9 cellular contexts compared by ENCODE assay signal in genomic region chr2:108612514-108613183, GRCh38.
DNase-seq lines count a peak whose midpoint lies in the region; ATAC-seq and TF ChIP-seq lines count a peak whose summit lies in the region.
"Had no signal": no experiment of that assay in that cellular context is flagged by ENCODE, and none has a peak within 500 bp of the region (broad histone marks: within the 10 kb centered on the region; RNA-seq: fewer than 3 reads in every experiment).

No MANE protein-coding gene starts in this region.

- peak overlapping the region; percentile 73 for H3K9ac ChIP-seq in KMS-11

- TF ChIP-seq CTCF in KMS-11 (conservative IDR thresholded peaks at IDR 0.05; ENCODE audit: low read depth, low read length): no peak

- H3K27me3 ChIP-seq in CD4-positive, CD25-positive, alpha-beta regulatory T cell (ENCODE audit: control insufficient read depth, insufficient read depth, low read length): no peaks in the 10 kb centered on the region
- no peaks in the 10 kb centered on the region for H3K27me3 ChIP-seq in KMS-11 (ENCODE audit: insufficient read depth, low read depth)

- H3K27me3 Mint-ChIP-seq in CD4-positive, CD25-positive, alpha-beta regulatory T cell: no peaks in the 10 kb centered on the region
- H3K27me3 Mint-ChIP-seq in activated naive CD8-positive, alpha-beta T cell treated with anti-CD3 and anti-CD28 coated beads for 36 hours: no peaks in the 10 kb centered on the region
- H3K27me3 Mint-ChIP-seq: brain had no signal

- H2AFZ ChIP-seq in KMS-11 (ENCODE audit: low read depth): 0 out of 2 replicates have a peak overlapping the region, but pooled peaks have one; percentile 6

- peak overlapping the region; percentile 91 to 95 (median 93) for H3K27ac Mint-ChIP-seq in CD4-positive, CD25-positive, alpha-beta regulatory T cell
- peak overlapping the region; percentile 22 for H3K27ac Mint-ChIP-seq in activated naive CD8-positive, alpha-beta T cell treated with anti-CD3 and anti-CD28 coated beads for 36 hours

- peaks cover 31 to 87% (median 72%) of the 10 kb centered on the region in 4 donors for H3K4me1 Mint-ChIP-seq in CD4-positive, CD25-positive, alpha-beta regulatory T cell
- H3K4me1 Mint-ChIP-seq in activated naive CD8-positive, alpha-beta T cell treated with anti-CD3 and anti-CD28 coated beads for 36 hours: peaks cover 39% of the 10 kb centered on the region

- peak overlapping the region; percentile 70 for H3K27ac ChIP-seq in CD4-positive, CD25-positive, alpha-beta regulatory T cell (ENCODE audit: insufficient read depth, low read length, poor library complexity, severe bottlenecking)
- H3K27ac ChIP-seq in KMS-11: peak overlapping the region; percentile 98

- peaks cover 90% of the 10 kb centered on the region for H3K4me1 ChIP-seq in CD4-positive, CD25-positive, alpha-beta regulatory T cell (ENCODE audit: control insufficient read depth, insufficient read depth, low read length, poor library complexity, severe bottlenecking)
- peaks cover 66% of the 10 kb centered on the region for H3K4me1 ChIP-seq in KMS-11 (ENCODE audit: low read depth, poor library complexity, severe bottlenecking)

- no peaks in the 10 kb centered on the region for H3K36me3 ChIP-seq in CD4-positive, CD25-positive, alpha-beta regulatory T cell (ENCODE audit: control insufficient read depth, insufficient read depth, low read length)
- H3K36me3 ChIP-seq in KMS-11 (ENCODE audit: insufficient read depth): no peaks in the 10 kb centered on the region

- H3K4me3 Mint-ChIP-seq in CD4-positive, CD25-positive, alpha-beta regulatory T cell: peak overlapping the region; percentile 34 to 91 (median 78)
- no peak overlapping the region for H3K4me3 Mint-ChIP-seq in activated naive CD8-positive, alpha-beta T cell treated with anti-CD3 and anti-CD28 coated beads for 36 hours
- H3K4me3 Mint-ChIP-seq: brain had no signal

- DNase-seq in CD4-positive, CD25-positive, alpha-beta regulatory T cell: peak; percentile 21 to 59 (median 39)
- DNase-seq in activated naive CD8-positive, alpha-beta T cell treated with anti-CD3 and anti-CD28 coated beads for 36 hours: peak; percentile 8
- peak; percentile 24 to 28 for DNase-seq in stimulated activated CD4-positive, alpha-beta T cell treated with anti-CD3 and anti-CD28 coated beads, Interleukin-15, amount 100 ng/mL, for 1 hour (ENCODE audit: low read depth in 1 of 2, low spot score in 1 of 2)
- no peak for DNase-seq in AG08396 (ENCODE audit: low spot score)
- no peak for DNase-seq in NCI-H1694 treated with DMSO at 0.1 percent for 48 hours (lab: John Stamatoyannopoulos, UW)
- DNase-seq in NCI-H748 treated with DMSO at 0.1 percent for 48 hours (lab: John Stamatoyannopoulos, UW): no peak

- no peaks in the 10 kb centered on the region for H4K20me1 ChIP-seq in KMS-11 (ENCODE audit: insufficient read depth)

- H3K79me2 ChIP-seq in KMS-11 (ENCODE audit: insufficient read depth, low read depth): peaks cover 27% of the 10 kb centered on the region; the same call in 1 of the 2 replicates

- ATAC-seq in CD4-positive, CD25-positive, alpha-beta regulatory T cell (ENCODE audit: low read depth in 2 of 2): peak; percentile 58 to 70
- ATAC-seq in GM21390 (IDR thresholded peaks at IDR 0.05; ENCODE audit: unreplicated experiment): peak; percentile 73

- H3K9me3 ChIP-seq in CD4-positive, CD25-positive, alpha-beta regulatory T cell (ENCODE audit: control insufficient read depth in 2 of 2, low read length in 2 of 2): no peaks in the 10 kb centered on the region

- H3K9me3 Mint-ChIP-seq in CD4-positive, CD25-positive, alpha-beta regulatory T cell: no peaks in the 10 kb centered on the region
- H3K9me3 Mint-ChIP-seq in activated naive CD8-positive, alpha-beta T cell treated with anti-CD3 and anti-CD28 coated beads for 36 hours: no peaks in the 10 kb centered on the region
- H3K9me3 Mint-ChIP-seq: brain had no signal

- H3K4me2 ChIP-seq in KMS-11: peak overlapping the region; percentile 89

- H3K36me3 Mint-ChIP-seq in CD4-positive, CD25-positive, alpha-beta regulatory T cell: no peaks in the 10 kb centered on the region
- peaks cover 5% of the 10 kb centered on the region for H3K36me3 Mint-ChIP-seq in activated naive CD8-positive, alpha-beta T cell treated with anti-CD3 and anti-CD28 coated beads for 36 hours
- H3K36me3 Mint-ChIP-seq: brain had no signal

- peak overlapping the region; percentile 83 for H3K4me3 ChIP-seq in CD4-positive, CD25-positive, alpha-beta regulatory T cell (ENCODE audit: low read depth, low read length)
- no peak overlapping the region for H3K4me3 ChIP-seq in KMS-11 (IDR thresholded peaks at IDR 0.05; ENCODE audit: insufficient read depth, low read depth, low read length)

Comparison
In these comparisons a context has a peak if more than half of its experiments do, and no peak if none do; other contexts are left out.
1. DNase-seq: peak in CD4-positive, CD25-positive, alpha-beta regulatory T cell (3 of 3), activated naive CD8-positive, alpha-beta T cell treated with anti-CD3 and anti-CD28 coated beads for 36 hours (single experiment) and stimulated activated CD4-positive, alpha-beta T cell treated with anti-CD3 and anti-CD28 coated beads, Interleukin-15, amount 100 ng/mL, for 1 hour (2 of 2); none in AG08396 (single experiment), NCI-H1694 treated with DMSO at 0.1 percent for 48 hours (single experiment) and NCI-H748 treated with DMSO at 0.1 percent for 48 hours (single experiment).